In the genomic region with DNA sequence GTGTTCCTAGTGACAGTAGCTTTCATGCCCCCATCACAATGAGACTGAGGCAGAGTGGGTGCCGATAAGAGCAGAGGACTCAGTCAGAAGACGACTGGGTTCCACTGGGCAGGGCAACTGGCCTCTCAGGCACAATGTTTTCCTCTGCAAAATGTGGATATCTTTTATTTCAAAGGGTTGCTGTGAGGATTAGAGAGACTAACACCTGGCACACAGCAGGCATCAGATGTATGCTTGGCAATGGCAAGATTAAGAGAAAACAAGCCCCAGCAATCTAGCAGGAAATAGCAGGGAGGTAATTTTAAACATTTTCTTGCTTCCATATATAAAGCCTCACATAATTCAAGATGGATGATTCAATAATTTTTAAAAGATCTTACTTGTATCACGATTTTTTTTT, we compare ENCODE assay signal across 17 cellular contexts. TPM values are rescaled to one million over a fixed set of nuclear protein-coding genes. Genes with fewer than 3 reads are reported as not detected.
A peak's percentile ranks its signal among the peaks of the same experiment; 100 is the strongest.
DNase-seq lines count a peak whose midpoint lies in the region; FAIRE-seq and TF ChIP-seq lines count a peak whose summit lies in the region.
"Had no signal": no experiment of that assay in that cellular context is flagged by ENCODE, and none has a peak within 500 bp of the region (broad histone marks: within the 10 kb centered on the region; RNA-seq: fewer than 3 reads in every experiment).

No MANE protein-coding gene starts in this region.

- H3K56ac ChIP-seq in H1 (replicated peaks; ENCODE audit: insufficient read length, low read depth, low read length), result no peak overlapping the region

- DNase-seq in DMS 273 (lab: John Stamatoyannopoulos, UW; ENCODE audit: unreplicated experiment), result peak; percentile 40
- no peak for DNase-seq in DMS 273 treated with DMSO at 0.1 percent for 48 hours (lab: John Stamatoyannopoulos, UW)
- DNase-seq in H1 (ENCODE audit: low read depth in 1 of 2, low spot score in 2 of 2), result no peak
- no peak for DNase-seq in NCI-H2196 (lab: John Stamatoyannopoulos, UW; ENCODE audit: unreplicated experiment)
- no peak for DNase-seq in SK-N-SH
- DNase-seq in activated naive CD4-positive, alpha-beta T cell treated with anti-CD3 and anti-CD28 coated beads for 36 hours, result no peak
- DNase-seq: AML-193; Caco-2; CD4-positive, alpha-beta T cell; DMS79 treated with DMSO at 0.1 percent for 48 hours; HCEC 1CT had no signal

- no peak overlapping the region for H2BK120ac ChIP-seq in H1 (replicated peaks; ENCODE audit: low read depth, low read length)

- H3K79me1 ChIP-seq in H1 (ENCODE audit: low read depth, low read length), result peaks cover 9% of the 10 kb centered on the region

- 84% methylated on average over 3 of the region's 3 CpGs; no CpG with 5 or more reads in 1 of the 2 experiments for WGBS in H1 (ENCODE audit: extremely low coverage in 1 of 2, insufficient coverage in 1 of 2, insufficient read length in 1 of 2, insufficient replicate concordance in 2 of 2, low coverage in 1 of 2, low lambda C conversion rate in 2 of 2, missing lambda C conversion rate in 1 of 2), 2 experiments
- WGBS in SK-N-SH (ENCODE audit: low lambda C conversion rate), result 80% methylated on average over 3 of the region's 3 CpGs

- H2AFZ ChIP-seq in H1 (ENCODE audit: low read length) (no peak overlapping the region), SK-N-SH (ENCODE audit: low read depth) (no peak overlapping the region)

- no peak overlapping the region for H2BK5ac ChIP-seq in H1 (ENCODE audit: low read depth, low read length)

- H2AK5ac ChIP-seq in H1 (ENCODE audit: low read depth, low read length), result no peak overlapping the region

- peaks cover 0 to 4% (median 0%) of the 10 kb centered on the region in 4 experiments; a peak in 2 of 7 replicates for H3K4me1 ChIP-seq in H1 (replicated peaks in 1 of 4; ENCODE audit: control insufficient read depth in 3 of 4, insufficient read depth in 4 of 4, low read length in 3 of 4)
- peaks cover 16 to 20% of the 10 kb centered on the region in 2 experiments for H3K4me1 ChIP-seq in SK-N-SH (ENCODE audit: control insufficient read depth in 1 of 2, insufficient read depth in 2 of 2, low read depth in 1 of 2, low read length in 1 of 2)

- H3K36me3 Mint-ChIP-seq in activated naive CD4-positive, alpha-beta T cell treated with anti-CD3 and anti-CD28 coated beads for 36 hours (ENCODE audit: low read depth), result peaks cover 3% of the 10 kb centered on the region

- H3K18ac ChIP-seq in H1 (ENCODE audit: extremely low read depth, low read length), result no peak overlapping the region

- no peak overlapping the region for H2BK15ac ChIP-seq in H1 (ENCODE audit: low read length)

- TF ChIP-seq CTCF in VCaP (conservative IDR thresholded peaks at IDR 0.05) (no peak), H1 (IDR thresholded peaks at IDR 0.05; ENCODE audit: control extremely low read depth in 1 of 3, insufficient read depth in 1 of 3, low read depth in 1 of 3, low read length in 3 of 3) (no peak), SK-N-SH (IDR thresholded peaks at IDR 0.05) (no peak)

- H3K4me3 Mint-ChIP-seq in activated naive CD4-positive, alpha-beta T cell treated with anti-CD3 and anti-CD28 coated beads for 36 hours, result no peak overlapping the region
- H3K4me3 Mint-ChIP-seq: CD4-positive, alpha-beta T cell had no signal

- H3K27ac ChIP-seq in VCaP (peak overlapping the region; percentile 78), H1 (ENCODE audit: low read depth, low read length) (0 out of 2 replicates have a peak overlapping the region, but pooled peaks have one; percentile 32), SK-N-SH (ENCODE audit: low read depth in 2 of 2, low read length in 1 of 2) (no peak overlapping the region)
- H3K27ac ChIP-seq: 22Rv1, A549, C4-2B had no signal

- H4K5ac ChIP-seq in H1 (ENCODE audit: insufficient read length, low read depth, low read length), result no peak overlapping the region

- intact Hi-C loops in activated naive CD4-positive, alpha-beta T cell treated with anti-CD3 and anti-CD28 coated beads for 36 hours (cut with micrococcal nuclease), result loop anchor here (10.0 kb wide), 1 partner anchor 819 kb away; no protein-coding TSS in a partner anchor

- H4K8ac ChIP-seq in H1 (ENCODE audit: extremely low read depth, insufficient read depth, low read length), result no peak overlapping the region

- TF ChIP-seq RAD21 in H1 (IDR thresholded peaks at IDR 0.05 in 1 of 2, conservative IDR thresholded peaks at IDR 0.05 in 1 of 2; ENCODE audit: low read depth in 2 of 2, low read length in 2 of 2), result no peak
- no peak for TF ChIP-seq RAD21 in SK-N-SH (IDR thresholded peaks at IDR 0.05; ENCODE audit: low read length)

- H3K9me2 ChIP-seq in SK-N-SH, result no peaks in the 10 kb centered on the region

- H4K20me1 ChIP-seq in H1 (replicated peaks in 1 of 2; ENCODE audit: control insufficient read depth in 1 of 2, insufficient read depth in 2 of 2, low read length in 2 of 2), result peaks cover 5 to 6% of the 10 kb centered on the region in 2 experiments
- H4K20me1 ChIP-seq in SK-N-SH (ENCODE audit: insufficient read depth), result no peaks in the 10 kb centered on the region

- no peaks in the 10 kb centered on the region for H3K27me3 ChIP-seq in H1 (replicated peaks in 1 of 4; ENCODE audit: control insufficient read depth in 3 of 4, extremely low read depth in 1 of 4, insufficient read depth in 3 of 4, low read length in 3 of 4)
- H3K27me3 ChIP-seq in SK-N-SH (ENCODE audit: insufficient read depth), result no peaks in the 10 kb centered on the region

- no peaks in the 10 kb centered on the region for H3K23me2 ChIP-seq in H1 (ENCODE audit: low read depth, low read length)

- no peak overlapping the region for H3K27ac Mint-ChIP-seq in activated naive CD4-positive, alpha-beta T cell treated with anti-CD3 and anti-CD28 coated beads for 36 hours
- H3K27ac Mint-ChIP-seq: CD4-positive, alpha-beta T cell had no signal

- H3K4me2 ChIP-seq in H1 (ENCODE audit: insufficient read depth in 1 of 2, low read depth in 2 of 2, low read length in 2 of 2) (no peak overlapping the region), SK-N-SH (no peak overlapping the region)
- H3K4me2 ChIP-seq: A549 had no signal

- H3K9ac ChIP-seq in H1 (replicated peaks in 1 of 4; ENCODE audit: extremely low read depth in 1 of 4, low read depth in 3 of 4, low read length in 3 of 4), result no peak overlapping the region
- no peak overlapping the region for H3K9ac ChIP-seq in SK-N-SH

- H3K23ac ChIP-seq in H1 (ENCODE audit: insufficient read length), result no peak overlapping the region

- no peak overlapping the region for H3K4ac ChIP-seq in H1 (replicated peaks; ENCODE audit: insufficient read length, low read depth, low read length)

- no peak overlapping the region for H3K4me3 ChIP-seq in H1 (ENCODE audit: extremely low read depth in 1 of 4, insufficient read depth in 2 of 4, low read depth in 3 of 4, low read length in 4 of 4)
- H3K4me3 ChIP-seq in SK-N-SH (ENCODE audit: low read depth in 2 of 2, low read length in 1 of 2), result no peak overlapping the region
- H3K4me3 ChIP-seq: A549, GM12878 had no signal

- H3K36me3 ChIP-seq in H1 (ENCODE audit: control insufficient read depth in 2 of 4, insufficient read depth in 4 of 4, low read length in 3 of 4) (no peaks in the 10 kb centered on the region), SK-N-SH (replicated peaks in 1 of 2; ENCODE audit: control insufficient read depth in 1 of 2, insufficient read depth in 2 of 2, low read length in 1 of 2) (no peaks in the 10 kb centered on the region)

- H4K91ac ChIP-seq in H1 (replicated peaks; ENCODE audit: insufficient read length, low read length), result no peak overlapping the region

- H2BK20ac ChIP-seq in H1 (ENCODE audit: low read length), result no peak overlapping the region

- peaks cover 18% of the 10 kb centered on the region for H3F3A ChIP-seq in SK-N-SH (replicated peaks; ENCODE audit: insufficient read depth)

- no peak for FAIRE-seq in H1 (lab: Jason Lieb, UNC)
- FAIRE-seq: A549, D721Med, GM12878 had no signal

- no peak overlapping the region for H2BK12ac ChIP-seq in H1 (ENCODE audit: low read depth, low read length)

- no peak overlapping the region for H3K14ac ChIP-seq in H1 (ENCODE audit: insufficient read length)

- TF ChIP-seq POLR2A in H1 (IDR thresholded peaks at IDR 0.05; ENCODE audit: control extremely low read depth in 1 of 2, low read depth in 2 of 2, low read length in 2 of 2), result no peak

- H3K4me1 Mint-ChIP-seq in activated naive CD4-positive, alpha-beta T cell treated with anti-CD3 and anti-CD28 coated beads for 36 hours (ENCODE audit: low read depth), result peaks cover 30% of the 10 kb centered on the region

- POLR2A ChIA-PET in H1 (lab: Charles Lee; ENCODE audit: partially characterized antibody), result interaction anchor here (1.3 kb wide), 1 partner anchor 17 kb away, joined by 3 read pairs; no protein-coding TSS in a partner anchor
- POLR2A ChIA-PET in SK-N-SH (lab: Yijun Ruan, JAX), result no interaction called here

- CTCF ChIA-PET in H1 (lab: Charles Lee; ENCODE audit: partially characterized antibody), result no interaction called here
- CTCF ChIA-PET in SK-N-SH (lab: Yijun Ruan, JAX), result interaction anchor here (2.3 kb wide), 1 partner anchor 28 kb away, joined by 5 read pairs; no protein-coding TSS in a partner anchor
- CTCF ChIA-PET in activated naive CD4-positive, alpha-beta T cell treated with anti-CD3 and anti-CD28 coated beads for 36 hours (lab: Charles Lee), result interaction anchor here (0.7 kb wide), 1 partner anchor 29 kb away, joined by 3 read pairs; no protein-coding TSS in a partner anchor

- no peaks in the 10 kb centered on the region for H3K9me3 ChIP-seq in H1 (ENCODE audit: insufficient read depth in 2 of 2, low read depth in 1 of 2, low read length in 1 of 2)
- no peaks in the 10 kb centered on the region for H3K9me3 ChIP-seq in SK-N-SH
- H3K9me3 ChIP-seq: A549, Caco-2 had no signal

- H3K9me3 Mint-ChIP-seq in activated naive CD4-positive, alpha-beta T cell treated with anti-CD3 and anti-CD28 coated beads for 36 hours, result no peaks in the 10 kb centered on the region
- H3K9me3 Mint-ChIP-seq: CD4-positive, alpha-beta T cell had no signal

- no peaks in the 10 kb centered on the region for H3K27me3 Mint-ChIP-seq in activated naive CD4-positive, alpha-beta T cell treated with anti-CD3 and anti-CD28 coated beads for 36 hours (ENCODE audit: low read depth)
- H3K27me3 Mint-ChIP-seq: CD4-positive, alpha-beta T cell had no signal

- TF ChIP-seq EP300 in H1 (IDR thresholded peaks at IDR 0.05; ENCODE audit: borderline replicate concordance in 1 of 2, low read depth in 2 of 2, low read length in 2 of 2) (no peak), SK-N-SH (IDR thresholded peaks at IDR 0.05; ENCODE audit: borderline replicate concordance in 1 of 2, low read depth in 1 of 2, low read length in 1 of 2) (no peak)

- H3K79me2 ChIP-seq in H1 (ENCODE audit: control insufficient read depth in 1 of 2, insufficient read depth in 2 of 2, low read length in 2 of 2) (peaks cover 3 to 52% of the 10 kb centered on the region in 2 experiments), SK-N-SH (ENCODE audit: insufficient read depth) (peaks cover 7% of the 10 kb centered on the region; the same call in 1 of the 2 replicates)

RNA-seq across cellular contexts. Expression of a gene that starts 28.0 kb away (rescaled TPM):
- total RNA-seq in H1 (2021; fragmentation: NEBNext Ultra II Directional; extraction: Animal tissue kit (Norgen Biotek cat#: 25700)), result 12.7 and 15.6 TPM in 2 replicates
- 4.8 and 6.0 TPM in 2 replicates for polyA plus RNA-seq in H1 (2011; rRNA removed)
- polyA plus RNA-seq in H1 (2011; cell fraction: cytosol; rRNA removed), result 6.7 TPM
- 12.3 TPM for polyA plus RNA-seq in H1 (2011; cell fraction: nucleus; rRNA removed)
- 9.0 to 10.5 TPM (median 10.5 TPM) in 4 replicates for polyA plus RNA-seq in H1 (2012, experiment 1 of 2)
- 1.3 TPM for polyA plus RNA-seq in H1 (2012, experiment 2 of 2)
- polyA plus RNA-seq in H1 (2013, experiment 1 of 2), result 8.1 TPM
- 8.7 TPM for polyA plus RNA-seq in H1 (2013, experiment 2 of 2)
- polyA minus RNA-seq in H1 (2011; rRNA and poly(A)+ RNA removed), result 14.5 and 14.8 TPM in 2 replicates
- 14.5 TPM for polyA minus RNA-seq in H1 (2011; cell fraction: cytosol; rRNA and poly(A)+ RNA removed)
- 58.9 TPM for polyA minus RNA-seq in H1 (2011; cell fraction: nucleus; rRNA and poly(A)+ RNA removed)
- 6.3 and 7.7 TPM in 2 replicates for polyA plus RNA-seq in SK-N-SH (2012; rRNA removed)
- 7.8 TPM in 2 replicates for polyA plus RNA-seq in SK-N-SH (2012; cell fraction: cytosol; rRNA removed)
- 7.5 and 10.0 TPM in 2 replicates for polyA plus RNA-seq in SK-N-SH (2012; cell fraction: nucleus; rRNA removed)
- total RNA-seq in activated naive CD4-positive, alpha-beta T cell treated with anti-CD3 and anti-CD28 coated beads for 36 hours, result 1 to 10 TPM; 8.1 to 8.8 TPM

Comparison
In these comparisons a context has a peak if more than half of its experiments do, and no peak if none do; other contexts are left out.
1. H3K27ac ChIP-seq: peak in VCaP (single experiment) and H1 (single experiment); none in SK-N-SH (0 of 2).